1 cellular context compared by ENCODE assay signal in genomic region chr5:173755319-173755718, GRCh38.
TF ChIP-seq lines count a peak whose summit lies in the region.

No MANE protein-coding gene starts in this region.

TF ChIP-seq in H1, 55 proteins besides CTCF, POLR2A, EP300 and RAD21:
- no peak for TF ChIP-seq RXRA (IDR thresholded peaks at IDR 0.05; ENCODE audit: insufficient read depth, low read depth, low read length)
- no peak for TF ChIP-seq TAF7 (optimal IDR thresholded peaks at IDR 0.05; ENCODE audit: borderline replicate concordance, low read depth, low read length)
- TF ChIP-seq JUND (IDR thresholded peaks at IDR 0.05; ENCODE audit: low read length), result no peak
- TF ChIP-seq SIRT6 (IDR thresholded peaks at IDR 0.05; ENCODE audit: low read length), result no peak
- no peak for TF ChIP-seq EGR1 (IDR thresholded peaks at IDR 0.05; ENCODE audit: borderline replicate concordance, low read depth, low read length)
